ENCODE assay signal across 20 cellular contexts in the genomic region with DNA sequence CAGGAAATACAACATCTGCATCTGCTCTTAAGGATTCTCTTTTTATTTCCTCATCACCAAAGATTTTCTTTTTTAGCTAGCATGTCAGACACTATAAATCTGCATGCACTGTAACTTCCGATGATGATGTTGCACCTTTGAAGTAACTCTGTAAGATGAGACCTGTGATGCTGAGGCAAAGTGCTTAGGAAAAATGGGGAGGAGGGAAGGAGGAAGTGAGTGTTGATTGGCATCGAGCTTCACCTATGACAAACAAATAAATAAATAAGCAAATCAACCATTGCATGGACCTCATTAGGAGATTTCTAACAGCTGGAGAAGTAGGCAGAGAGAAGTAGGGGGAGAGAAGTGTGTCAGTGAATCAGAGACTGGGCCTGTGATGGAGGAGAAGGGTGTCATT. TPM values are rescaled to one million over a fixed set of nuclear protein-coding genes. Genes with fewer than 3 reads are reported as not detected.
A peak's percentile ranks its signal among the peaks of the same experiment; 100 is the strongest.
DNase-seq lines count a peak whose midpoint lies in the region; ATAC-seq, FAIRE-seq and TF ChIP-seq lines count a peak whose summit lies in the region.
"Had no signal": no experiment of that assay in that cellular context is flagged by ENCODE, and none has a peak within 500 bp of the region (broad histone marks: within the 10 kb centered on the region; RNA-seq: fewer than 3 reads in every experiment).

No MANE protein-coding gene starts in this region.

- no peaks in the 10 kb centered on the region for H3K9me3 ChIP-seq in transverse colon
- H3K9me3 ChIP-seq: BE2C had no signal

- H3K27me3 Mint-ChIP-seq in activated CD4-positive, alpha-beta T cell treated with anti-CD3 and anti-CD28 coated beads for 36 hours = peaks cover 15% of the 10 kb centered on the region
- no peaks in the 10 kb centered on the region; the same call in 1 of the 2 replicates for H3K27me3 Mint-ChIP-seq in WTC11 (ENCODE audit: low read depth)

- POLR2A ChIA-PET in activated CD4-positive, alpha-beta T cell treated with anti-CD3 and anti-CD28 coated beads for 36 hours (lab: Charles Lee) = no interaction called here
- POLR2A ChIA-PET in WTC11 (lab: Charles Lee) = no interaction called here

- H3K9me3 Mint-ChIP-seq in activated CD4-positive, alpha-beta T cell treated with anti-CD3 and anti-CD28 coated beads for 36 hours (ENCODE audit: low read depth) = no peaks in the 10 kb centered on the region
- H3K9me3 Mint-ChIP-seq in WTC11 = no peaks in the 10 kb centered on the region
- H3K9me3 Mint-ChIP-seq: CD4-positive, CD25-positive, alpha-beta regulatory T cell had no signal

- no peak overlapping the region for H3K4me3 ChIP-seq in transverse colon
- H3K4me3 ChIP-seq: SK-N-MC had no signal

- ATAC-seq in activated CD4-positive, alpha-beta T cell treated with anti-CD3 and anti-CD28 coated beads for 36 hours = peak; percentile 42
- peak; percentile 19; the same call in 1 of the 2 replicates for ATAC-seq in WTC11

- peak overlapping the region; percentile 55 to 83 (median 70) for H3K27ac ChIP-seq in transverse colon
- H3K27ac ChIP-seq: SK-N-MC had no signal

- in situ Hi-C loops in transverse colon (cut with MboI; ENCODE audit: low pct_ligation_motif_present in 1 of 4, low pct_unique_long_range_greater_than_20kb in 1 of 4, low sequenced_read_pairs in 3 of 4) = no loop called here

- no peak for TF ChIP-seq CTCF in WTC11 (IDR thresholded peaks at IDR 0.05)
- TF ChIP-seq CTCF in transverse colon (IDR thresholded peaks at IDR 0.05) = no peak

- H3K27me3 ChIP-seq in transverse colon = no peaks in the 10 kb centered on the region
- H3K27me3 ChIP-seq: BE2C had no signal

- no peak overlapping the region for H3K4me3 Mint-ChIP-seq in activated CD4-positive, alpha-beta T cell treated with anti-CD3 and anti-CD28 coated beads for 36 hours
- no peak overlapping the region for H3K4me3 Mint-ChIP-seq in WTC11
- H3K4me3 Mint-ChIP-seq: CD4-positive, CD25-positive, alpha-beta regulatory T cell had no signal

- no peaks in the 10 kb centered on the region for H3K36me3 Mint-ChIP-seq in activated CD4-positive, alpha-beta T cell treated with anti-CD3 and anti-CD28 coated beads for 36 hours (ENCODE audit: low read depth)
- H3K36me3 Mint-ChIP-seq in WTC11 = no peaks in the 10 kb centered on the region
- H3K36me3 Mint-ChIP-seq: CD4-positive, CD25-positive, alpha-beta regulatory T cell had no signal

- H3K4me1 ChIP-seq in transverse colon = peaks cover 0 to 36% (median 6%) of the 10 kb centered on the region in 4 donors

- intact Hi-C loops in activated CD4-positive, alpha-beta T cell treated with anti-CD3 and anti-CD28 coated beads for 36 hours (cut with DNase I, micrococcal nuclease) = no loop called here
- intact Hi-C loops in transverse colon (cut with DNase I; ENCODE audit: low total_unique reads) = no loop called here

- no peak for TF ChIP-seq POLR2A in transverse colon (IDR thresholded peaks at IDR 0.05)

- CTCF ChIA-PET in activated CD4-positive, alpha-beta T cell treated with anti-CD3 and anti-CD28 coated beads for 36 hours (lab: Charles Lee) = interaction anchor here (0.6 to 1.2 kb wide), 4 partner anchors 52 to 363 kb away, joined by 3 to 4 read pairs (median 3); no protein-coding TSS in a partner anchor
- CTCF ChIA-PET in WTC11 (lab: Charles Lee) = interaction anchor here (0.5 kb wide), 1 partner anchor 43 kb away, joined by 4 read pairs; no protein-coding TSS in a partner anchor

- no peak overlapping the region for H3K27ac Mint-ChIP-seq in activated CD4-positive, alpha-beta T cell treated with anti-CD3 and anti-CD28 coated beads for 36 hours
- peak overlapping the region; percentile 12; the same call in 1 of the 2 replicates for H3K27ac Mint-ChIP-seq in WTC11
- H3K27ac Mint-ChIP-seq: CD4-positive, CD25-positive, alpha-beta regulatory T cell had no signal

- H3K4me1 Mint-ChIP-seq in activated CD4-positive, alpha-beta T cell treated with anti-CD3 and anti-CD28 coated beads for 36 hours = peaks cover 9% of the 10 kb centered on the region
- H3K4me1 Mint-ChIP-seq in WTC11 = peaks cover 69% of the 10 kb centered on the region
- H3K4me1 Mint-ChIP-seq: CD4-positive, CD25-positive, alpha-beta regulatory T cell had no signal

- no peak for DNase-seq in activated CD4-positive, alpha-beta T cell treated with anti-CD3 and anti-CD28 coated beads for 36 hours
- DNase-seq in activated CD4-positive, alpha-beta T cell treated with anti-CD3 and anti-CD28 coated beads for 48 hours = no peak
- no peak for DNase-seq in WTC11 (ENCODE audit: low spot score)
- peak; percentile 9 for DNase-seq in iPS DF 19.7 (ENCODE audit: low read depth, low spot score)
- no peak for DNase-seq in transverse colon
- no peak for DNase-seq in urothelium cell line (ENCODE audit: low spot score)
- DNase-seq in RKO (ENCODE audit: low spot score) = no peak
- no peak for DNase-seq in NCI-H1092 (lab: John Stamatoyannopoulos, UW)
- DNase-seq: BE2C; CD4-positive, CD25-positive, alpha-beta regulatory T cell; COR-L47; DMS153; EL; KBM-7; NCI-H187; Right ventricle myocardium superior had no signal

- H3K36me3 ChIP-seq in transverse colon = no peaks in the 10 kb centered on the region
- H3K36me3 ChIP-seq: BE2C had no signal

- 50 to 55% methylated on average over 2 of the region's 2 CpGs for WGBS in transverse colon (ENCODE audit: low coverage in 1 of 2), 2 donors

- no peak for TF ChIP-seq EP300 in transverse colon (IDR thresholded peaks at IDR 0.05; ENCODE audit: low read depth)

- no peak for FAIRE-seq in urothelium cell line (lab: Jason Lieb, UNC)
- FAIRE-seq: A204.1, GM12891, RCC 7860 had no signal

TF ChIP-seq in WTC11, 78 proteins besides CTCF, POLR2A, EP300 and RAD21:
- TF ChIP-seq ZNF317 (CRISPR knock-in tag; IDR thresholded peaks at IDR 0.05; ENCODE audit: borderline replicate concordance, low read depth) (no peak), NFE2L1 (CRISPR knock-in tag; IDR thresholded peaks at IDR 0.05) (no peak), ESRRA (CRISPR knock-in tag; IDR thresholded peaks at IDR 0.05; ENCODE audit: borderline replicate concordance) (no peak)
- TF ChIP-seq, protein P1, sequence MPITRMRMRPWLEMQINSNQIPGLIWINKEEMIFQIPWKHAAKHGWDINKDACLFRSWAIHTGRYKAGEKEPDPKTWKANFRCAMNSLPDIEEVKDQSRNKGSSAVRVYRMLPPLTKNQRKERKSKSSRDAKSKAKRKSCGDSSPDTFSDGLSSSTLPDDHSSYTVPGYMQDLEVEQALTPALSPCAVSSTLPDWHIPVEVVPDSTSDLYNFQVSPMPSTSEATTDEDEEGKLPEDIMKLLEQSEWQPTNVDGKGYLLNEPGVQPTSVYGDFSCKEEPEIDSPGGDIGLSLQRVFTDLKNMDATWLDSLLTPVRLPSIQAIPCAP (CRISPR knock-in tag; IDR thresholded peaks at IDR 0.05) = no peak
- TF ChIP-seq, protein P2, sequence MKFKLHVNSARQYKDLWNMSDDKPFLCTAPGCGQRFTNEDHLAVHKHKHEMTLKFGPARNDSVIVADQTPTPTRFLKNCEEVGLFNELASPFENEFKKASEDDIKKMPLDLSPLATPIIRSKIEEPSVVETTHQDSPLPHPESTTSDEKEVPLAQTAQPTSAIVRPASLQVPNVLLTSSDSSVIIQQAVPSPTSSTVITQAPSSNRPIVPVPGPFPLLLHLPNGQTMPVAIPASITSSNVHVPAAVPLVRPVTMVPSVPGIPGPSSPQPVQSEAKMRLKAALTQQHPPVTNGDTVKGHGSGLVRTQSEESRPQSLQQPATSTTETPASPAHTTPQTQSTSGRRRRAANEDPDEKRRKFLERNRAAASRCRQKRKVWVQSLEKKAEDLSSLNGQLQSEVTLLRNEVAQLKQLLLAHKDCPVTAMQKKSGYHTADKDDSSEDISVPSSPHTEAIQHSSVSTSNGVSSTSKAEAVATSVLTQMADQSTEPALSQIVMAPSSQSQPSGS (CRISPR knock-in tag; IDR thresholded peaks at IDR 0.05; ENCODE audit: borderline replicate concordance, low read depth) = no peak

RNA-seq across cellular contexts. Expression of gene ENC1, which starts 52.6 kb away (rescaled TPM):
- total RNA-seq in activated CD4-positive, alpha-beta T cell treated with anti-CD3 and anti-CD28 coated beads for 36 hours = under 1 TPM; 0.48 to 0.67 TPM
- total RNA-seq in WTC11 (2021) (10.7 to 18.3 TPM (median 11.4 TPM) in 3 replicates), transverse colon (10 to 100 TPM; 14.9 to 26.9 (median 22.0) TPM)
